20 cellular contexts compared by ENCODE assay signal in genomic region chr19:6724631-6725185, GRCh38. TPM values are rescaled to one million over a fixed set of nuclear protein-coding genes. Genes with fewer than 3 reads are reported as not detected.
DNase-seq lines count a peak whose midpoint lies in the region; ATAC-seq and TF ChIP-seq lines count a peak whose summit lies in the region.
"Had no signal": no experiment of that assay in that cellular context is flagged by ENCODE, and none has a peak within 500 bp of the region (broad histone marks: within the 10 kb centered on the region; RNA-seq: fewer than 3 reads in every experiment).

No MANE protein-coding gene starts in this region.

- H3K4me1 ChIP-seq in left ventricle myocardium inferior: no peaks in the 10 kb centered on the region

- peak; percentile 16 for DNase-seq in left ventricle myocardium superior
- no peak for DNase-seq in left ventricle myocardium inferior
- no peak for DNase-seq in neural crest cell (ENCODE audit: low read depth, low spot score)
- DNase-seq in NCI-H2029 treated with DMSO at 0.1 percent for 48 hours (lab: John Stamatoyannopoulos, UW): no peak
- DNase-seq: activated CD4-positive, alpha-beta T cell treated with anti-CD3 and anti-CD28 coated beads for 36 hours; activated effector memory CD4-positive, alpha-beta T cell treated with anti-CD3 and anti-CD28 coated beads, Interleukin-2, amount 50 U/mL, for 16 hours; CD4-positive, alpha-beta T cell; DMS153; effector CD8-positive, alpha-beta T cell; HFFc6; KG1; naive thymus-derived CD8-positive, alpha-beta T cell; NCI-H1930; stimulated activated CD4-positive, alpha-beta T cell treated with anti-CD3 and anti-CD28 coated beads, Interleukin-12 subunit alpha, Interleukin-12 subunit beta, amount 100 ng/mL, for 4 hours; SW 1271; thyroid gland had no signal

- H3K4me3 Mint-ChIP-seq in neural crest cell: no peak overlapping the region
- H3K4me3 Mint-ChIP-seq: activated CD4-positive, alpha-beta T cell treated with anti-CD3 and anti-CD28 coated beads for 36 hours; CD4-positive, alpha-beta T cell; HFFc6 had no signal

- no peaks in the 10 kb centered on the region for H3K36me3 ChIP-seq in left ventricle myocardium inferior
- H3K36me3 ChIP-seq: thyroid gland had no signal

- no peaks in the 10 kb centered on the region for H3K9me3 Mint-ChIP-seq in neural crest cell
- H3K9me3 Mint-ChIP-seq: CD4-positive, alpha-beta T cell; HFFc6; memory B cell; naive thymus-derived CD8-positive, alpha-beta T cell had no signal

- TF ChIP-seq CTCF in left ventricle myocardium inferior (IDR thresholded peaks at IDR 0.05; ENCODE audit: borderline replicate concordance): no peak
- no peak for TF ChIP-seq CTCF in neural crest cell (conservative IDR thresholded peaks at IDR 0.05)

- H3K36me3 Mint-ChIP-seq in neural crest cell (ENCODE audit: low read depth): no peaks in the 10 kb centered on the region

- peaks cover 55% of the 10 kb centered on the region for H3K27me3 ChIP-seq in left ventricle myocardium inferior (ENCODE audit: low read depth)
- H3K27me3 ChIP-seq: thyroid gland had no signal

- intact Hi-C loops in left ventricle myocardium superior (cut with micrococcal nuclease) (no loop called here), left ventricle myocardium inferior (cut with micrococcal nuclease) (no loop called here)

- H3K4me1 Mint-ChIP-seq in neural crest cell: peaks cover 13% of the 10 kb centered on the region

- H3K27ac ChIP-seq in left ventricle myocardium inferior (replicated peaks): no peak overlapping the region

- H3K4me3 ChIP-seq in left ventricle myocardium inferior: no peak overlapping the region
- H3K4me3 ChIP-seq: thyroid gland had no signal

- peak overlapping the region; percentile 43 for H3K27ac Mint-ChIP-seq in neural crest cell (ENCODE audit: unreplicated experiment)
- H3K27ac Mint-ChIP-seq: activated CD4-positive, alpha-beta T cell treated with anti-CD3 and anti-CD28 coated beads for 36 hours; CD4-positive, alpha-beta T cell; HFFc6 had no signal

- no peak for ATAC-seq in left ventricle myocardium superior
- no peak for ATAC-seq in GM19023 (IDR thresholded peaks at IDR 0.05; ENCODE audit: unreplicated experiment)
- ATAC-seq in GM19328 (IDR thresholded peaks at IDR 0.05; ENCODE audit: unreplicated experiment): no peak
- ATAC-seq: activated CD4-positive, alpha-beta T cell treated with anti-CD3 and anti-CD28 coated beads for 36 hours; naive thymus-derived CD8-positive, alpha-beta T cell had no signal

- H3K9me3 ChIP-seq in left ventricle myocardium inferior (replicated peaks): no peaks in the 10 kb centered on the region
- H3K9me3 ChIP-seq: thyroid gland had no signal

- H3K27me3 Mint-ChIP-seq in neural crest cell (ENCODE audit: low read depth): peaks cover 10% of the 10 kb centered on the region
- H3K27me3 Mint-ChIP-seq: CD4-positive, alpha-beta T cell; memory B cell; naive thymus-derived CD8-positive, alpha-beta T cell had no signal

RNA-seq across cellular contexts. Expression of gene C3, which starts 4.3 kb away (rescaled TPM):
- total RNA-seq in left ventricle myocardium superior: 398 TPM
- 133 TPM for total RNA-seq in left ventricle myocardium inferior
- total RNA-seq in neural crest cell: 0.37 TPM in 1 of 2 replicates, not detected in the other

RNA-seq across cellular contexts. Expression of gene GPR108, which starts 12.7 kb away (rescaled TPM):
- total RNA-seq in left ventricle myocardium superior (28.1 TPM), left ventricle myocardium inferior (22.4 TPM), neural crest cell (43.2 and 52.9 TPM in 2 replicates)

RNA-seq across cellular contexts. Expression of gene TRIP10, which starts 14.8 kb away (rescaled TPM):
- 151 TPM for total RNA-seq in left ventricle myocardium superior
- total RNA-seq in left ventricle myocardium inferior: 133 TPM
- 19.0 and 20.6 TPM in 2 replicates for total RNA-seq in neural crest cell

RNA-seq across cellular contexts. Expression of gene SH2D3A, which starts 42.5 kb away (rescaled TPM):
- 0.15 TPM for total RNA-seq in left ventricle myocardium superior
- total RNA-seq in left ventricle myocardium inferior: 0.14 TPM
- total RNA-seq in neural crest cell: not detected in 2 replicates
- total RNA-seq: fibroblast of lung, HFFc6 had no signal

RNA-seq across cellular contexts. Expression of gene VAV1, which starts 47.8 kb away (rescaled TPM):
- total RNA-seq in left ventricle myocardium superior (2.6 TPM), left ventricle myocardium inferior (1.8 TPM), neural crest cell (not detected in 2 replicates)
- total RNA-seq: fibroblast of lung, HFFc6 had no signal

Comparison
In these comparisons a context has a peak if more than half of its experiments do, and no peak if none do; other contexts are left out.
1. RNA of gene C3, which starts 4.3 kb away (total RNA-seq): 398 TPM in left ventricle myocardium superior (single experiment) and 133 TPM in left ventricle myocardium inferior (single experiment); 0.37 TPM in neural crest cell; every median in the first group is over 10 times any median in the second.